ENCODE assay signal across 30 cellular contexts in genomic region chr1:100300691-100301090, GRCh38.
"Had no signal": no experiment of that assay in that cellular context is flagged by ENCODE, and none has a peak within 500 bp of the region (broad histone marks: within the 10 kb centered on the region; RNA-seq: fewer than 3 reads in every experiment).

No MANE protein-coding gene starts in this region.

- DNase-seq: naive B cell; naive thymus-derived CD8-positive, alpha-beta T cell; occipital lobe; ovary; posterior cingulate gyrus; psoas muscle; right cardiac atrium; right lobe of liver; sigmoid colon; small intestine; stimulated activated CD4-positive, alpha-beta T cell treated with anti-CD3 and anti-CD28 coated beads, Interleukin-15, amount 100 ng/mL, for 24 hours; stimulated activated CD4-positive, alpha-beta T cell treated with anti-CD3 and anti-CD28 coated beads, Interleukin-2, amount 100 ng/mL, for 24 hours; stimulated activated CD4-positive, alpha-beta T cell treated with anti-CD3 and anti-CD28 coated beads, Interleukin-2, amount 100 ng/mL, for 48 hours; stimulated activated CD4-positive, alpha-beta T cell treated with anti-CD3 and anti-CD28 coated beads, Interleukin-4, amount 100 ng/mL, for 24 hours; stimulated activated naive B cell treated with anti-CD40 and anti-IgM and Interleukin-4, amounts not matched to agents 10 μg/mL and 1 μg/mL and 100 μg/mL, for 72 hours; stimulated activated naive CD4-positive, alpha-beta T cell treated with Interleukin-2 at 50 U/mL for 16 hours; stomach; substantia nigra; testis; tibial artery; transverse colon; upper lobe of right lung; uterus had no signal

- H3K79me2 ChIP-seq: parathyroid adenoma had no signal

- H3K9ac ChIP-seq: parathyroid adenoma had no signal

- H3K27ac ChIP-seq: ovary, parathyroid adenoma, psoas muscle, right lobe of liver, stomach, suprapubic skin, testis, tibial artery, transverse colon, upper lobe of right lung, uterus had no signal

- H3K36me3 Mint-ChIP-seq: naive B cell had no signal

- H3K27ac Mint-ChIP-seq: naive B cell; naive thymus-derived CD8-positive, alpha-beta T cell; nephron; progenitor cell of endocrine pancreas; stimulated activated naive B cell treated with anti-CD40 and anti-IgM and Interleukin-4, amounts not matched to agents 10 μg/mL and 1 μg/mL and 100 μg/mL, for 72 hours; stimulated activated naive CD8-positive, alpha-beta T cell treated with anti-CD3 and anti-CD28 coated beads, Interleukin-15, Interleukin-2, amounts not matched to agents 100 ng/mL and 50 ng/mL, for 24 hours; type B pancreatic cell had no signal

- H2AFZ ChIP-seq: parathyroid adenoma had no signal

- H3K27me3 Mint-ChIP-seq: naive B cell; naive thymus-derived CD8-positive, alpha-beta T cell; progenitor cell of endocrine pancreas; stimulated activated naive B cell treated with anti-CD40 and anti-IgM and Interleukin-4, amounts not matched to agents 10 μg/mL and 1 μg/mL and 100 μg/mL, for 72 hours; stimulated activated naive CD8-positive, alpha-beta T cell treated with anti-CD3 and anti-CD28 coated beads, Interleukin-15, Interleukin-2, amounts not matched to agents 100 ng/mL and 50 ng/mL, for 24 hours; type B pancreatic cell had no signal

- H3K4me3 ChIP-seq: ovary, psoas muscle, right lobe of liver, sigmoid colon, stomach, suprapubic skin, testis, tibial artery, transverse colon, upper lobe of right lung, uterus had no signal

- H3K9me3 ChIP-seq: ovary, psoas muscle, right lobe of liver, sigmoid colon, stomach, suprapubic skin, testis, tibial artery, transverse colon, upper lobe of right lung, uterus had no signal

- H3K27me3 ChIP-seq: ovary, right lobe of liver, sigmoid colon, stomach, suprapubic skin, testis, tibial artery, transverse colon, upper lobe of right lung, uterus had no signal

- H3K36me3 ChIP-seq: ovary, sigmoid colon, stomach, suprapubic skin, tibial artery, transverse colon, upper lobe of right lung, uterus had no signal

- H3K4me3 Mint-ChIP-seq: naive B cell; naive thymus-derived CD8-positive, alpha-beta T cell; nephron; stimulated activated effector memory CD8-positive, alpha-beta T cell treated with anti-CD3 and anti-CD28 coated beads, Interleukin-12 subunit alpha, Interleukin-12 subunit beta, amount 100 ng/mL, for 72 hours; stimulated activated naive B cell treated with anti-CD40 and anti-IgM and Interleukin-4, amounts not matched to agents 10 μg/mL and 1 μg/mL and 100 μg/mL, for 72 hours; stimulated activated naive CD8-positive, alpha-beta T cell treated with anti-CD3 and anti-CD28 coated beads, Interleukin-15, Interleukin-2, amounts not matched to agents 100 ng/mL and 50 ng/mL, for 24 hours; type B pancreatic cell had no signal

- H3K9me3 Mint-ChIP-seq: naive thymus-derived CD8-positive, alpha-beta T cell; nephron; stimulated activated naive CD8-positive, alpha-beta T cell treated with anti-CD3 and anti-CD28 coated beads, Interleukin-15, Interleukin-2, amounts not matched to agents 100 ng/mL and 50 ng/mL, for 24 hours; type B pancreatic cell had no signal

- H3K4me1 Mint-ChIP-seq: naive B cell, nephron had no signal

- H3K4me1 ChIP-seq: parathyroid adenoma, psoas muscle, right lobe of liver, suprapubic skin, testis, tibial artery, transverse colon, upper lobe of right lung, uterus had no signal
